In genomic region chr3:193842029-193842782, GRCh38 we compare ENCODE assay signal across 9 cellular contexts.
DNase-seq lines count a peak whose midpoint lies in the region; ATAC-seq and TF ChIP-seq lines count a peak whose summit lies in the region.
"Had no signal": no experiment of that assay in that cellular context is flagged by ENCODE, and none has a peak within 500 bp of the region (broad histone marks: within the 10 kb centered on the region; RNA-seq: fewer than 3 reads in every experiment).

No MANE protein-coding gene starts in this region.

- H3K27ac ChIP-seq in lower lobe of right lung: peak overlapping the region; percentile 73

- ATAC-seq in GM21786 (IDR thresholded peaks at IDR 0.05; ENCODE audit: unreplicated experiment) (peak; percentile 67), lower lobe of right lung (peak; percentile 53 to 56)
- no peak for ATAC-seq in stimulated activated naive CD8-positive, alpha-beta T cell treated with anti-CD3 and anti-CD28 coated beads, Interleukin-15, Interleukin-2, amounts not matched to agents 100 U/mL and 50 U/mL, for 24 hours
- ATAC-seq: SK-N-SH treated with all-trans-retinoic acid at 6 μM for 48 hours had no signal

- TF ChIP-seq CTCF in GM12875 (IDR thresholded peaks at IDR 0.05; ENCODE audit: borderline replicate concordance, insufficient read depth, low read depth, low read length): no peak
- TF ChIP-seq CTCF in lower lobe of right lung (IDR thresholded peaks at IDR 0.05): no peak

- DNase-seq in NAMALWA (ENCODE audit: low spot score) (peak; percentile 69), lower lobe of right lung (no peak), NCI-H146 (lab: John Stamatoyannopoulos, UW) (no peak), SW480 (ENCODE audit: low spot score) (no peak), NCI-H510A (lab: John Stamatoyannopoulos, UW) (no peak)
- no peak for DNase-seq in stimulated activated naive CD8-positive, alpha-beta T cell treated with anti-CD3 and anti-CD28 coated beads, Interleukin-15, Interleukin-2, amounts not matched to agents 100 U/mL and 50 U/mL, for 24 hours

- intact Hi-C loops in lower lobe of right lung (cut with DNase I): no loop called here

- no peaks in the 10 kb centered on the region for H3K27me3 ChIP-seq in lower lobe of right lung (ENCODE audit: low read depth)

- H3K4me3 ChIP-seq in GM12875 (ENCODE audit: low read depth, low read length) (peak overlapping the region; percentile 8), lower lobe of right lung (peak overlapping the region; percentile 29)

- H3K36me3 ChIP-seq in lower lobe of right lung: no peaks in the 10 kb centered on the region

- peaks cover 10% of the 10 kb centered on the region for H3K4me1 ChIP-seq in lower lobe of right lung

- no peaks in the 10 kb centered on the region for H3K9me3 ChIP-seq in lower lobe of right lung
